Comparison of ENCODE assay signal across 30 cellular contexts in the genomic region with DNA sequence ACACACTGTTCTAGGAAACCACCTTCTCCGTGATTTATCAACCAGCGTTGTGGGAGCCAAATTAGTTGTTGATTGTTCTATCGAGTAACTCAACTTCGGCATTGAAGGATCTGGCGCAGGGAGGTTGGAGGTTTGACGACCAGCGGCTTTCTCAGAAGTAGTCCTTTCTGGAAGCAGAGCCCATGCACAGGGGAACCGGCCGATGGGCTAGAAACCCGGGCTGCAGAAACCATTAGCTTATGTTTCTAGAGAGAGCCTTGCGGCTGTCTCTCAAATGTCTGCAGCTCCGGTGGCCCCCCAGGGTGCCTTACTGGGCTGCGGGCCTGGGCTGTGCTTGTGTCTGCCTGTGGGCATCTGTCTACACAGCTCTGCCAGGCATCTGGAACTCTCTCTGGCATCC.
"Had no signal": no experiment of that assay in that cellular context is flagged by ENCODE, and none has a peak within 500 bp of the region (broad histone marks: within the 10 kb centered on the region; RNA-seq: fewer than 3 reads in every experiment).

No MANE protein-coding gene starts in this region.

- DNase-seq: activated CD4-positive, alpha-beta memory T cell treated with anti-CD3 and anti-CD28 coated beads for 36 hours; activated CD4-positive, alpha-beta T cell treated with anti-CD3 and anti-CD28 coated beads for 36 hours; activated CD4-positive, alpha-beta T cell treated with anti-CD3 and anti-CD28 coated beads, Interleukin-2, amount 10 ng/mL, durations not matched to agents 24 days and 14 days; activated CD4-positive, CD25-positive, alpha-beta regulatory T cell; activated CD4-positive, CD25-positive, alpha-beta regulatory T cell treated with anti-CD3 and anti-CD28 coated beads, Interleukin-2, amount 50 U/mL, for 72 hours; activated CD8-positive, alpha-beta memory T cell treated with anti-CD3 and anti-CD28 coated beads, Interleukin-2, amount 10 ng/mL, durations not matched to agents 7 days and 5 days; activated CD8-positive, alpha-beta memory T cell treated with anti-CD3 and anti-CD28 coated beads, Interleukin-2, amount 50 U/mL, for 4 hours; activated CD8-positive, alpha-beta T cell treated with anti-CD3 and anti-CD28 coated beads, Interleukin-2, amount 10 ng/mL, durations not matched to agents 7 days and 5 days; activated effector memory CD4-positive, alpha-beta T cell treated with anti-CD3 and anti-CD28 coated beads, Interleukin-2, amount 50 U/mL, for 16 hours; activated naive CD4-positive, alpha-beta T cell treated with anti-CD3 and anti-CD28 coated beads for 36 hours; activated naive CD8-positive, alpha-beta T cell treated with anti-CD3 and anti-CD28 coated beads for 36 hours; activated naive CD8-positive, alpha-beta T cell treated with anti-CD3 and anti-CD28 coated beads, Interleukin-2, amount 50 U/mL, for 24 hours; activated T-cell treated with anti-CD3 and anti-CD28 coated beads, Interleukin-2, amount 50 U/mL, for 1 hour; activated T-cell treated with anti-CD3 and anti-CD28 coated beads, Interleukin-2, amount 50 U/mL, for 48 hours; adrenal gland; aorta; body of pancreas; cortex of kidney; dermis blood vessel endothelial cell; effector CD4-positive, alpha-beta T cell; effector memory CD8-positive, alpha-beta T cell; erythroblast; foreskin keratinocyte; gastrocnemius medialis; glutamatergic neuron; heart left ventricle; T-helper 2 cell had no signal

- H3K27me3 Mint-ChIP-seq: activated CD4-positive, alpha-beta memory T cell treated with anti-CD3 and anti-CD28 coated beads for 36 hours; activated CD4-positive, alpha-beta T cell treated with anti-CD3 and anti-CD28 coated beads for 36 hours; activated CD4-positive, alpha-beta T cell treated with anti-CD3 and anti-CD28 coated beads, Interleukin-2, amount 10 ng/mL, durations not matched to agents 24 days and 14 days; activated naive CD4-positive, alpha-beta T cell treated with anti-CD3 and anti-CD28 coated beads, Interleukin-2, amount 50 U/mL, for 24 hours; activated naive CD8-positive, alpha-beta T cell treated with anti-CD3 and anti-CD28 coated beads for 36 hours; activated naive CD8-positive, alpha-beta T cell treated with anti-CD3 and anti-CD28 coated beads, Interleukin-2, amount 50 U/mL, for 24 hours had no signal

- H3K27ac Mint-ChIP-seq: activated CD4-positive, alpha-beta memory T cell treated with anti-CD3 and anti-CD28 coated beads for 36 hours; activated CD4-positive, alpha-beta T cell treated with anti-CD3 and anti-CD28 coated beads for 36 hours; activated CD4-positive, alpha-beta T cell treated with anti-CD3 and anti-CD28 coated beads, Interleukin-2, amount 10 ng/mL, durations not matched to agents 24 days and 14 days; activated CD8-positive, alpha-beta memory T cell treated with anti-CD3 and anti-CD28 coated beads, Interleukin-2, amount 10 ng/mL, durations not matched to agents 7 days and 5 days; activated CD8-positive, alpha-beta T cell treated with anti-CD3 and anti-CD28 coated beads, Interleukin-2, amount 10 ng/mL, durations not matched to agents 7 days and 5 days; activated naive CD4-positive, alpha-beta T cell treated with anti-CD3 and anti-CD28 coated beads for 36 hours; activated naive CD4-positive, alpha-beta T cell treated with anti-CD3 and anti-CD28 coated beads, Interleukin-2, amount 50 U/mL, for 24 hours; activated naive CD8-positive, alpha-beta T cell treated with anti-CD3 and anti-CD28 coated beads for 36 hours; activated naive CD8-positive, alpha-beta T cell treated with anti-CD3 and anti-CD28 coated beads, Interleukin-2, amount 50 U/mL, for 24 hours; activated T-helper 1 cell treated with anti-CD3 and anti-CD28 coated beads, Interleukin-12 subunit alpha, Interleukin-12 subunit beta, Interleukin-2, Interleukin-4 antibody, amounts not matched to agents 30 ng/mL and 10 ng/mL and 1 ng/mL, durations not matched to agents 14 hours and 24 hours and 36 hours; activated T-helper 2 cell treated with anti-CD3 and anti-CD28 coated beads, Interferon-gamma antibody, Interleukin-2, Interleukin-4, amounts not matched to agents 10 μg/mL and 5 μg/mL and 100 μg/mL, durations not matched to agents 14 hours and 24 hours and 36 hours; effector memory CD8-positive, alpha-beta T cell had no signal

- H3K9me3 Mint-ChIP-seq: activated CD4-positive, alpha-beta memory T cell treated with anti-CD3 and anti-CD28 coated beads for 36 hours; activated CD4-positive, alpha-beta T cell treated with anti-CD3 and anti-CD28 coated beads, Interleukin-2, amount 10 ng/mL, durations not matched to agents 24 days and 14 days; activated naive CD4-positive, alpha-beta T cell treated with anti-CD3 and anti-CD28 coated beads for 36 hours; activated naive CD4-positive, alpha-beta T cell treated with anti-CD3 and anti-CD28 coated beads, Interleukin-2, amount 50 U/mL, for 24 hours; activated naive CD8-positive, alpha-beta T cell treated with anti-CD3 and anti-CD28 coated beads for 36 hours; activated naive CD8-positive, alpha-beta T cell treated with anti-CD3 and anti-CD28 coated beads, Interleukin-2, amount 50 U/mL, for 24 hours; activated T-helper 1 cell treated with anti-CD3 and anti-CD28 coated beads, Interleukin-12 subunit alpha, Interleukin-12 subunit beta, Interleukin-2, Interleukin-4 antibody, amounts not matched to agents 30 ng/mL and 10 ng/mL and 1 ng/mL, durations not matched to agents 14 hours and 24 hours and 36 hours; activated T-helper 2 cell treated with anti-CD3 and anti-CD28 coated beads, Interferon-gamma antibody, Interleukin-2, Interleukin-4, amounts not matched to agents 10 μg/mL and 5 μg/mL and 100 μg/mL, durations not matched to agents 14 hours and 24 hours and 36 hours; effector memory CD8-positive, alpha-beta T cell had no signal

- H3K36me3 Mint-ChIP-seq: activated CD4-positive, alpha-beta memory T cell treated with anti-CD3 and anti-CD28 coated beads for 36 hours; activated CD8-positive, alpha-beta memory T cell treated with anti-CD3 and anti-CD28 coated beads, Interleukin-2, amount 10 ng/mL, durations not matched to agents 7 days and 5 days; activated naive CD4-positive, alpha-beta T cell treated with anti-CD3 and anti-CD28 coated beads, Interleukin-2, amount 50 U/mL, for 24 hours; activated naive CD8-positive, alpha-beta T cell treated with anti-CD3 and anti-CD28 coated beads for 36 hours had no signal

- ATAC-seq: activated CD4-positive, alpha-beta T cell treated with anti-CD3 and anti-CD28 coated beads for 36 hours; activated CD8-positive, alpha-beta memory T cell treated with anti-CD3 and anti-CD28 coated beads, Interleukin-2, amount 10 ng/mL, durations not matched to agents 7 days and 5 days; activated CD8-positive, alpha-beta T cell treated with anti-CD3 and anti-CD28 coated beads, Interleukin-2, amount 10 ng/mL, durations not matched to agents 7 days and 5 days; activated naive CD8-positive, alpha-beta T cell treated with anti-CD3 and anti-CD28 coated beads, Interleukin-2, amount 50 U/mL, for 24 hours; body of pancreas; effector memory CD8-positive, alpha-beta T cell; foreskin keratinocyte; gastrocnemius medialis; heart left ventricle had no signal

- H3K4me3 Mint-ChIP-seq: activated CD4-positive, alpha-beta memory T cell treated with anti-CD3 and anti-CD28 coated beads for 36 hours; activated CD4-positive, alpha-beta T cell treated with anti-CD3 and anti-CD28 coated beads for 36 hours; activated CD4-positive, alpha-beta T cell treated with anti-CD3 and anti-CD28 coated beads, Interleukin-2, amount 10 ng/mL, durations not matched to agents 24 days and 14 days; activated CD8-positive, alpha-beta memory T cell treated with anti-CD3 and anti-CD28 coated beads, Interleukin-2, amount 10 ng/mL, durations not matched to agents 7 days and 5 days; activated CD8-positive, alpha-beta T cell treated with anti-CD3 and anti-CD28 coated beads, Interleukin-2, amount 10 ng/mL, durations not matched to agents 7 days and 5 days; activated naive CD4-positive, alpha-beta T cell treated with anti-CD3 and anti-CD28 coated beads for 36 hours; activated naive CD4-positive, alpha-beta T cell treated with anti-CD3 and anti-CD28 coated beads, Interleukin-2, amount 50 U/mL, for 24 hours; activated naive CD8-positive, alpha-beta T cell treated with anti-CD3 and anti-CD28 coated beads for 36 hours; activated naive CD8-positive, alpha-beta T cell treated with anti-CD3 and anti-CD28 coated beads, Interleukin-2, amount 50 U/mL, for 24 hours; activated T-helper 1 cell treated with anti-CD3 and anti-CD28 coated beads, Interleukin-12 subunit alpha, Interleukin-12 subunit beta, Interleukin-2, Interleukin-4 antibody, amounts not matched to agents 30 ng/mL and 10 ng/mL and 1 ng/mL, durations not matched to agents 14 hours and 24 hours and 36 hours; effector memory CD8-positive, alpha-beta T cell had no signal
